In the genomic region with DNA sequence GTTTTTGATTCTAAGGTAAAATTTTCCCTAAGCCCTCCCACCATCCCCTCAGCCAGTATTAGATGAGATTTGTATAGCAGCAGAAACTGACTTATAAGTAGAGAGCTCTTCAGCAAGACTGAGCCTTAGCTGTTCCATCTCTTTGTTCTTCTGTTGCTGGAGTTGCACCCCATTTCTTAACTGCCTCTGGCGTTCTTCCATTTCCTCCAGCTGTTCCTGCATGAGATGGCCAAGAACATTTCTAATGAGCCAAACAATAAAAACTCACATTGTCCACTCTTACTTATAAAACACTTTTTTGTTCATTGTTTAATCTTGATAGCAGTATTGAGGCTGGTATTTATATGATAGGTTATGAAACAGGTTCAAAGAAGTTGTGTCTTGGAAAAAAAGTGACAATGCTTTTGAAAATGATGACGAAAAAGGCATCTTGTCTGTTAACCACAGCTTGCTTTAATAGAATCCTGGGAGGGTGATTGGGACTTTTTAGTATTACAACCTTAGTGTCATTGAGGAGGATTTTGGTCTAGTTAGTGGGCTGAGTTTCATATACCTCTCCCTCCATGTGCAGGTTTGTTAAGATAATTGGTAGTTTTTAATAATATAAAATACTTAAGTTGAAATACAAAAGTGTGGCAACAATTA, we compare ENCODE assay signal across 11 cellular contexts. TPM values are rescaled to one million over a fixed set of nuclear protein-coding genes. Genes with fewer than 3 reads are reported as not detected.
DNase-seq lines count a peak whose midpoint lies in the region; ATAC-seq and TF ChIP-seq lines count a peak whose summit lies in the region.
"Had no signal": no experiment of that assay in that cellular context is flagged by ENCODE, and none has a peak within 500 bp of the region (broad histone marks: within the 10 kb centered on the region; RNA-seq: fewer than 3 reads in every experiment).

No MANE protein-coding gene starts in this region.

- intact Hi-C loops in Right ventricle myocardium superior (cut with DNase I) (no loop called here), gastrocnemius medialis (cut with DNase I; ENCODE audit: low total_unique reads) (no loop called here)

- peaks cover 35 to 48% of the 10 kb centered on the region in 2 donors for H3K4me1 ChIP-seq in gastrocnemius medialis

- H3K27me3 ChIP-seq in gastrocnemius medialis: no peaks in the 10 kb centered on the region

- no peak overlapping the region for H3K4me3 ChIP-seq in gastrocnemius medialis

- peak; percentile 28 for DNase-seq in EL
- no peak for DNase-seq in activated naive CD8-positive, alpha-beta T cell treated with anti-CD3 and anti-CD28 coated beads for 36 hours
- DNase-seq in Right ventricle myocardium superior: no peak
- DNase-seq in gastrocnemius medialis: peak in 1 of 2 donors; percentile 44
- no peak for DNase-seq in erythroblast (lab: John Stamatoyannopoulos, UW)
- DNase-seq: mesendoderm, NCI-H2171 had no signal

- H3K9me3 Mint-ChIP-seq in activated naive CD8-positive, alpha-beta T cell treated with anti-CD3 and anti-CD28 coated beads for 36 hours: no peaks in the 10 kb centered on the region
- H3K9me3 Mint-ChIP-seq: central memory CD8-positive, alpha-beta T cell had no signal

- in situ Hi-C loops in gastrocnemius medialis (cut with MboI; ENCODE audit: low sequenced_read_pairs in 4 of 4): no loop called here

- no peak for TF ChIP-seq CTCF in gastrocnemius medialis (IDR thresholded peaks at IDR 0.05 in 4 of 5, conservative IDR thresholded peaks at IDR 0.05 in 1 of 5)

- peaks cover 0 to 49% of the 10 kb centered on the region in 2 donors for H3K36me3 ChIP-seq in gastrocnemius medialis

- no peaks in the 10 kb centered on the region for H3K9me3 ChIP-seq in gastrocnemius medialis

- peak overlapping the region; percentile 29 to 77 (median 60) for H3K27ac ChIP-seq in gastrocnemius medialis

- H3K4me1 Mint-ChIP-seq in activated naive CD8-positive, alpha-beta T cell treated with anti-CD3 and anti-CD28 coated beads for 36 hours: peaks cover 16% of the 10 kb centered on the region
- H3K4me1 Mint-ChIP-seq: central memory CD8-positive, alpha-beta T cell had no signal

- ATAC-seq in Right ventricle myocardium superior (ENCODE audit: poor library complexity) (peak; percentile 61), gastrocnemius medialis (peak; percentile 45 to 47), HG02571 (IDR thresholded peaks at IDR 0.05; ENCODE audit: unreplicated experiment) (no peak), GM21786 (IDR thresholded peaks at IDR 0.05; ENCODE audit: unreplicated experiment) (no peak), GM18868 (IDR thresholded peaks at IDR 0.05; ENCODE audit: unreplicated experiment) (no peak)

- no peak overlapping the region for H3K4me3 Mint-ChIP-seq in activated naive CD8-positive, alpha-beta T cell treated with anti-CD3 and anti-CD28 coated beads for 36 hours
- H3K4me3 Mint-ChIP-seq: central memory CD8-positive, alpha-beta T cell had no signal

- peaks cover 34% of the 10 kb centered on the region for H3K36me3 Mint-ChIP-seq in activated naive CD8-positive, alpha-beta T cell treated with anti-CD3 and anti-CD28 coated beads for 36 hours

- peak overlapping the region; percentile 81 for H3K27ac Mint-ChIP-seq in activated naive CD8-positive, alpha-beta T cell treated with anti-CD3 and anti-CD28 coated beads for 36 hours

- TF ChIP-seq POLR2A in gastrocnemius medialis (IDR thresholded peaks at IDR 0.05) (no peak), erythroblast (IDR thresholded peaks at IDR 0.05; ENCODE audit: low read length) (no peak)

- no peaks in the 10 kb centered on the region for H3K27me3 Mint-ChIP-seq in activated naive CD8-positive, alpha-beta T cell treated with anti-CD3 and anti-CD28 coated beads for 36 hours
- H3K27me3 Mint-ChIP-seq: central memory CD8-positive, alpha-beta T cell had no signal

RNA-seq across cellular contexts. Expression of a gene that starts 18.3 kb away (rescaled TPM):
- not detected for total RNA-seq in activated naive CD8-positive, alpha-beta T cell treated with anti-CD3 and anti-CD28 coated beads for 36 hours
- total RNA-seq in Right ventricle myocardium superior: 22.1 TPM
- total RNA-seq in gastrocnemius medialis: 100 to 1,000 TPM in 3 of 4 donors, 10 to 100 TPM in 1; 68.3 to 252 (median 158) TPM

RNA-seq across cellular contexts. Expression of a gene that starts 33.3 kb away (rescaled TPM):
- total RNA-seq in activated naive CD8-positive, alpha-beta T cell treated with anti-CD3 and anti-CD28 coated beads for 36 hours: 100 to 1,000 TPM; 313 to 317 TPM
- 89.7 TPM for total RNA-seq in Right ventricle myocardium superior
- total RNA-seq in gastrocnemius medialis: 10 to 100 TPM; 50.0 to 92.3 (median 53.0) TPM

RNA-seq across cellular contexts. Expression of a gene that starts 33.9 kb away (rescaled TPM):
- total RNA-seq in activated naive CD8-positive, alpha-beta T cell treated with anti-CD3 and anti-CD28 coated beads for 36 hours: 10 to 100 TPM; 64.5 to 69.9 TPM
- total RNA-seq in Right ventricle myocardium superior (34.4 TPM), gastrocnemius medialis (10 to 100 TPM; 22.1 to 48.1 (median 27.1) TPM)

Comparison
In these comparisons a context has a peak if more than half of its experiments do, and no peak if none do; other contexts are left out.
1. ATAC-seq: peak in Right ventricle myocardium superior (single experiment) and gastrocnemius medialis (2 of 2); none in HG02571 (single experiment), GM21786 (single experiment) and GM18868 (single experiment).
2. RNA of a gene that starts 18.3 kb away (total RNA-seq): 68.3 to 252 TPM in gastrocnemius medialis and 22.1 TPM in Right ventricle myocardium superior (single experiment); not detected in activated naive CD8-positive, alpha-beta T cell treated with anti-CD3 and anti-CD28 coated beads for 36 hours; every median in the first group is over 10 times any median in the second.